Comparison of ENCODE assay signal across 8 cellular contexts in the genomic region with DNA sequence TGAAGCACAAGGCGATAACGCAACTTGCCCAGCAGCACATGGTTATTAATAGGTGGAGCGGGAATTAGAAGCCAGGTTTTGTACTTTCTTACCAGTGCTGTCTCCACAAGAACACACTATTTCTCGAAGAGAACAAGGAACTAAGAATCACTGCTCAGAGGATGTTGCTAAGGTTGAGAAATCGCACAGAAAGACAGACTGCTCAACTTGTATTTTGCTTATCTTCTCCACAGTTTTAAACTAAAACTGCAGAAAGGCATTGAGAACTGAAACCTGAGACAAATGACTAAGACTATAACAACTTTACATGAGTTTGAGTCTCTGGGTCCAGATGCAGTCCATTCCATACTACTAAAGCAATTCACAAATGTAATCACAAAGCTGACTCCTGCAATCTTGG. TPM values are rescaled to one million over a fixed set of nuclear protein-coding genes. Genes with fewer than 3 reads are reported as not detected.
DNase-seq lines count a peak whose midpoint lies in the region; ATAC-seq and TF ChIP-seq lines count a peak whose summit lies in the region.

No MANE protein-coding gene starts in this region.

- H3K27ac ChIP-seq in endodermal cell (ENCODE audit: low read depth, low read length) (no peak overlapping the region), aorta (ENCODE audit: low read depth in 1 of 2, low read length in 2 of 2) (no peak overlapping the region)

- 91 to 93% methylated on average over 5 of the region's 5 CpGs for WGBS in endodermal cell (ENCODE audit: insufficient coverage in 1 of 2, insufficient read length in 1 of 2), 2 experiments
- WGBS in aorta, 2 donors: 18 to 28% methylated on average over 5 of the region's 5 CpGs

- H3K4me3 Mint-ChIP-seq in endodermal cell: no peak overlapping the region

- no peak overlapping the region for H3K27ac Mint-ChIP-seq in endodermal cell

- H3K27me3 Mint-ChIP-seq in endodermal cell (ENCODE audit: insufficient read depth): no peaks in the 10 kb centered on the region

- no peaks in the 10 kb centered on the region for H3K27me3 ChIP-seq in endodermal cell (ENCODE audit: control insufficient read depth, insufficient read depth, low read length, poor library complexity, severe bottlenecking)
- no peaks in the 10 kb centered on the region for H3K27me3 ChIP-seq in aorta (ENCODE audit: control insufficient read depth in 1 of 2, insufficient read depth in 2 of 2, low read length in 1 of 2)

- peaks cover 17% of the 10 kb centered on the region for H3K4me1 ChIP-seq in endodermal cell (ENCODE audit: control insufficient read depth, insufficient read depth, low read length)
- peaks cover 10% of the 10 kb centered on the region for H3K4me1 ChIP-seq in mucosa of descending colon (ENCODE audit: low read depth)
- H3K4me1 ChIP-seq in aorta (ENCODE audit: control insufficient read depth in 1 of 2, insufficient read depth in 2 of 2, low read length in 2 of 2): peaks cover 0 to 2% of the 10 kb centered on the region in 2 donors

- DNase-seq in AG08395 (ENCODE audit: low spot score): peak; percentile 8
- DNase-seq in endodermal cell: no peak
- DNase-seq in mucosa of descending colon: no peak
- no peak for DNase-seq in aorta
- DNase-seq in NCI-H2107 treated with DMSO at 0.1 percent for 48 hours (lab: John Stamatoyannopoulos, UW; ENCODE audit: unreplicated experiment): no peak
- no peak for DNase-seq in activated CD4-positive, alpha-beta T cell treated with anti-CD3 and anti-CD28 coated beads for 48 hours

- no peaks in the 10 kb centered on the region for H3K9me3 Mint-ChIP-seq in endodermal cell

- peaks cover 23% of the 10 kb centered on the region for H3K36me3 Mint-ChIP-seq in endodermal cell (ENCODE audit: low read depth)

- no peak for TF ChIP-seq CTCF in endodermal cell (conservative IDR thresholded peaks at IDR 0.05)
- TF ChIP-seq CTCF in mucosa of descending colon (IDR thresholded peaks at IDR 0.05): no peak

- intact Hi-C loops in mucosa of descending colon (cut with DNase I, micrococcal nuclease) (no loop called here), aorta (cut with DNase I) (no loop called here)

- H3K4me1 Mint-ChIP-seq in endodermal cell: peaks cover 74% of the 10 kb centered on the region

- ATAC-seq in GM19351 (IDR thresholded peaks at IDR 0.05; ENCODE audit: unreplicated experiment): peak; percentile 76
- ATAC-seq in HG03280 (IDR thresholded peaks at IDR 0.05; ENCODE audit: unreplicated experiment): peak; percentile 63
- no peak for ATAC-seq in mucosa of descending colon
- no peak for ATAC-seq in aorta (ENCODE audit: low FRiP score)

- H3K9ac ChIP-seq in endodermal cell (ENCODE audit: extremely low read depth, low read length, poor library complexity, severe bottlenecking): no peak overlapping the region

- H3K36me3 ChIP-seq in endodermal cell (ENCODE audit: control insufficient read depth, insufficient read depth, low read length) (peaks cover 76% of the 10 kb centered on the region), mucosa of descending colon (ENCODE audit: low read depth) (no peaks in the 10 kb centered on the region), aorta (ENCODE audit: control insufficient read depth in 1 of 2, insufficient read depth in 2 of 2, low read length in 1 of 2) (no peaks in the 10 kb centered on the region)

- H3K4me3 ChIP-seq in endodermal cell (ENCODE audit: low read length): peak overlapping the region; percentile 70
- no peak overlapping the region for H3K4me3 ChIP-seq in mucosa of descending colon
- H3K4me3 ChIP-seq in aorta (ENCODE audit: low read length in 2 of 2): no peak overlapping the region

- no peaks in the 10 kb centered on the region for H3K9me3 ChIP-seq in endodermal cell (ENCODE audit: control insufficient read depth, low read length)
- no peaks in the 10 kb centered on the region for H3K9me3 ChIP-seq in mucosa of descending colon
- H3K9me3 ChIP-seq in aorta (ENCODE audit: control insufficient read depth, low read length): no peaks in the 10 kb centered on the region

RNA-seq across cellular contexts. Expression of gene PRKD3, which starts 6.2 kb away (rescaled TPM):
- total RNA-seq in endodermal cell (10 to 100 TPM; 94.4 to 95.0 TPM), mucosa of descending colon (10 to 100 TPM; 16.0 to 50.1 (median 19.7) TPM), aorta (10 to 100 TPM; 43.2 to 54.8 TPM)
- polyA plus RNA-seq in endodermal cell (2013, experiment 1 of 2): 47.6 TPM
- 53.5 TPM for polyA plus RNA-seq in endodermal cell (2013, experiment 2 of 2)
- polyA plus RNA-seq in aorta: 10 to 100 TPM; 14.1 to 14.8 TPM

RNA-seq across cellular contexts. Expression of gene QPCT, which starts 26.0 kb away (rescaled TPM):
- total RNA-seq in endodermal cell (10 to 100 TPM; 15.9 to 17.7 TPM), mucosa of descending colon (10 to 100 TPM in 1 of 3 donors, 1 to 10 TPM in 2; 4.3 to 15.8 (median 6.8) TPM), aorta (1 to 10 TPM; 3.8 to 4.0 TPM)
- 12.5 TPM for polyA plus RNA-seq in endodermal cell (2013, experiment 1 of 2)
- polyA plus RNA-seq in endodermal cell (2013, experiment 2 of 2): 11.6 TPM
- 1 to 10 TPM; 1.9 to 5.5 TPM for polyA plus RNA-seq in aorta

Comparison
In these comparisons a context has a peak if more than half of its experiments do, and no peak if none do; other contexts are left out.
1. ATAC-seq: peak in GM19351 (single experiment) and HG03280 (single experiment); none in mucosa of descending colon (single experiment) and aorta (single experiment).